9 cellular contexts compared by ENCODE assay signal in genomic region chrX:37746268-37746931, GRCh38. TPM values are rescaled to one million over a fixed set of nuclear protein-coding genes. Genes with fewer than 3 reads are reported as not detected.
DNase-seq lines count a peak whose midpoint lies in the region; ATAC-seq and TF ChIP-seq lines count a peak whose summit lies in the region.
"Had no signal": no experiment of that assay in that cellular context is flagged by ENCODE, and none has a peak within 500 bp of the region (broad histone marks: within the 10 kb centered on the region; RNA-seq: fewer than 3 reads in every experiment).

No MANE protein-coding gene starts in this region.

- H3K27me3 Mint-ChIP-seq in immature natural killer cell (ENCODE audit: low read depth in 3 of 3) = peaks cover 2 to 9% (median 6%) of the 10 kb centered on the region in 3 donors

- H3K27ac Mint-ChIP-seq in immature natural killer cell = peak overlapping the region in 4 of 6 donors; percentile 13 to 70 (median 52)

- H2AFZ ChIP-seq in HCT116 (ENCODE audit: low read depth, low read length, poor library complexity, severe bottlenecking) (no peak overlapping the region), MM.1S (ENCODE audit: low read length) (no peak overlapping the region)

- H3K36me3 Mint-ChIP-seq in immature natural killer cell = no peaks in the 10 kb centered on the region

- POLR2A ChIA-PET in HCT116 (lab: Charles Lee) = no interaction called here

- RAD21 ChIA-PET in HCT116 (lab: Charles Lee; ENCODE audit: low non-redundant PET in 1 of 2, low total read pairs in 2 of 2, uncharacterized antibody in 2 of 2, unreplicated experiment in 2 of 2) = no interaction called here

- H3F3A ChIP-seq in MM.1S (ENCODE audit: insufficient read depth, low read length) = no peaks in the 10 kb centered on the region

- H3K9me2 ChIP-seq in HCT116 (ENCODE audit: insufficient read depth) (no peaks in the 10 kb centered on the region), MM.1S (replicated peaks; ENCODE audit: insufficient read depth, low read length) (no peaks in the 10 kb centered on the region)

- DNase-seq in HCT116 (ENCODE audit: low read depth, low spot score) = no peak
- peak; percentile 24 for DNase-seq in MM.1S
- peak in 2 of 3 donors; percentile 18 to 19 for DNase-seq in immature natural killer cell
- no peak for DNase-seq in epidermal melanocyte (ENCODE audit: insufficient read length, low spot score)
- no peak for DNase-seq in NCI-H1417 treated with DMSO at 0.1 percent for 48 hours (lab: John Stamatoyannopoulos, UW)
- DNase-seq in putamen (ENCODE audit: low spot score) = no peak
- DNase-seq in NCI-H748 treated with DMSO at 0.1 percent for 48 hours (lab: John Stamatoyannopoulos, UW) = no peak

- H4K20me1 ChIP-seq in HCT116 (ENCODE audit: insufficient read depth) = no peaks in the 10 kb centered on the region
- no peaks in the 10 kb centered on the region for H4K20me1 ChIP-seq in MM.1S (ENCODE audit: insufficient read depth, low read length)

- H3K27me3 ChIP-seq in HCT116 (ENCODE audit: insufficient read depth, low read length) (no peaks in the 10 kb centered on the region), MM.1S (replicated peaks; ENCODE audit: insufficient read depth, low read length) (no peaks in the 10 kb centered on the region)

- peaks cover 17 to 19% of the 10 kb centered on the region in 2 donors for H3K4me1 Mint-ChIP-seq in immature natural killer cell

- intact Hi-C loops in HCT116 (cut with micrococcal nuclease) = no loop called here

- peak overlapping the region in 4 of 5 donors; percentile 27 to 66 (median 46) for H3K4me3 Mint-ChIP-seq in immature natural killer cell

- peaks cover 0 to 9% of the 10 kb centered on the region in 2 experiments; a peak in 1 of 4 replicates for H3K4me1 ChIP-seq in HCT116 (ENCODE audit: control insufficient read depth in 1 of 2, insufficient read depth in 2 of 2, low read length in 2 of 2)
- peaks cover 22% of the 10 kb centered on the region for H3K4me1 ChIP-seq in MM.1S (ENCODE audit: low read length)

- BruUV-seq in HCT116 (replicated peaks; lab: Mats Ljungman, UMichigan) = no TSS peak

- ATAC-seq in GM18868 (IDR thresholded peaks at IDR 0.05; ENCODE audit: unreplicated experiment) (peak; percentile 86), HCT116 (peak; percentile 63; the same call in 1 of the 2 replicates)
- ATAC-seq: Panc1 had no signal

- CTCF ChIA-PET in HCT116 (lab: Charles Lee) = interaction anchor here (1.3 to 1.6 kb wide), 2 partner anchors 79 to 420 kb away, joined by 7 to 9 read pairs; no protein-coding TSS in a partner anchor

- H3K9me3 Mint-ChIP-seq in immature natural killer cell = no peaks in the 10 kb centered on the region

- H3K79me2 ChIP-seq in HCT116 (ENCODE audit: insufficient read depth, low read length) = no peaks in the 10 kb centered on the region
- H3K79me2 ChIP-seq in MM.1S (ENCODE audit: low read length) = no peaks in the 10 kb centered on the region

- no peak for TF ChIP-seq POLR2A in HCT116 (IDR thresholded peaks at IDR 0.05; ENCODE audit: borderline replicate concordance, extremely low read depth, insufficient read depth, insufficient read length)

- no peak for TF ChIP-seq CTCF in HCT116 (IDR thresholded peaks at IDR 0.05 in 2 of 3, conservative IDR thresholded peaks at IDR 0.05 in 1 of 3; ENCODE audit: borderline replicate concordance in 1 of 3, insufficient read depth in 1 of 3, low read depth in 2 of 3, low read length in 2 of 3)
- no peak for TF ChIP-seq CTCF in MM.1S (IDR thresholded peaks at IDR 0.05; ENCODE audit: low read length)

- H3K4me2 ChIP-seq in HCT116 (ENCODE audit: low read length) (peak overlapping the region; percentile 2; the same call in 1 of the 2 replicates), MM.1S (ENCODE audit: low read depth, low read length) (no peak overlapping the region)

- H3K9ac ChIP-seq in HCT116 (ENCODE audit: low read length) (no peak overlapping the region), MM.1S (ENCODE audit: low read length) (no peak overlapping the region)

- H3K27ac ChIP-seq in HCT116 (ENCODE audit: low read depth, low read length) = no peak overlapping the region
- peak overlapping the region; percentile 8; the same call in 1 of the 2 replicates for H3K27ac ChIP-seq in MM.1S (ENCODE audit: low read length)

- no peak overlapping the region for H3K4me3 ChIP-seq in HCT116 (replicated peaks in 1 of 2; ENCODE audit: low read depth in 1 of 2, low read length in 2 of 2)
- no peak overlapping the region for H3K4me3 ChIP-seq in MM.1S (ENCODE audit: low read length)

- no peak for TF ChIP-seq RAD21 in HCT116 (IDR thresholded peaks at IDR 0.05; ENCODE audit: low read depth)

- H3K9me3 ChIP-seq in HCT116 (ENCODE audit: control insufficient read depth in 1 of 2, insufficient read depth in 1 of 2, low read depth in 1 of 2, low read length in 2 of 2) (no peaks in the 10 kb centered on the region), MM.1S (replicated peaks; ENCODE audit: insufficient read depth, low read length) (no peaks in the 10 kb centered on the region)

- H3K36me3 ChIP-seq in HCT116 (ENCODE audit: control insufficient read depth in 1 of 2, insufficient read depth in 2 of 2, low read length in 2 of 2) = no peaks in the 10 kb centered on the region
- no peaks in the 10 kb centered on the region for H3K36me3 ChIP-seq in MM.1S (replicated peaks; ENCODE audit: insufficient read depth, low read length)

TF ChIP-seq in HCT116, 20 proteins besides CTCF, POLR2A, EP300 and RAD21:
- no peak for TF ChIP-seq ZNF274 (IDR thresholded peaks at IDR 0.05; ENCODE audit: low read depth, low read length)
- no peak for TF ChIP-seq CBX3 (IDR thresholded peaks at IDR 0.05; ENCODE audit: low read depth)
- TF ChIP-seq ELF1 (IDR thresholded peaks at IDR 0.05; ENCODE audit: borderline replicate concordance, low read depth) = no peak
- TF ChIP-seq, protein P1, sequence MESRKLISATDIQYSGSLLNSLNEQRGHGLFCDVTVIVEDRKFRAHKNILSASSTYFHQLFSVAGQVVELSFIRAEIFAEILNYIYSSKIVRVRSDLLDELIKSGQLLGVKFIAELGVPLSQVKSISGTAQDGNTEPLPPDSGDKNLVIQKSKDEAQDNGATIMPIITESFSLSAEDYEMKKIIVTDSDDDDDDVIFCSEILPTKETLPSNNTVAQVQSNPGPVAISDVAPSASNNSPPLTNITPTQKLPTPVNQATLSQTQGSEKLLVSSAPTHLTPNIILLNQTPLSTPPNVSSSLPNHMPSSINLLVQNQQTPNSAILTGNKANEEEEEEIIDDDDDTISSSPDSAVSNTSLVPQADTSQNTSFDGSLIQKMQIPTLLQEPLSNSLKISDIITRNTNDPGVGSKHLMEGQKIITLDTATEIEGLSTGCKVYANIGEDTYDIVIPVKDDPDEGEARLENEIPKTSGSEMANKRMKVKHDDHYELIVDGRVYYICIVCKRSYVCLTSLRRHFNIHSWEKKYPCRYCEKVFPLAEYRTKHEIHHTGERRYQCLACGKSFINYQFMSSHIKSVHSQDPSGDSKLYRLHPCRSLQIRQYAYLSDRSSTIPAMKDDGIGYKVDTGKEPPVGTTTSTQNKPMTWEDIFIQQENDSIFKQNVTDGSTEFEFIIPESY (IDR thresholded peaks at IDR 0.05; ENCODE audit: extremely low read depth, insufficient replicate concordance, low read length) = no peak

RNA-seq across cellular contexts. Expression of gene CYBB, which starts 33.5 kb away (rescaled TPM):
- total RNA-seq in HCT116 (2021; ENCODE audit: unreplicated experiment) = 0.59 TPM
- 0.10 and 0.25 TPM in 2 replicates for polyA plus RNA-seq in HCT116 (2012)
- polyA plus RNA-seq in immature natural killer cell = 1 to 10 TPM; 1.2 to 4.0 (median 2.3) TPM

Comparison
In these comparisons a context has a peak if more than half of its experiments do, and no peak if none do; other contexts are left out.
1. DNase-seq: peak in MM.1S (single experiment) and immature natural killer cell (2 of 3); none in HCT116 (single experiment), epidermal melanocyte (single experiment), NCI-H1417 treated with DMSO at 0.1 percent for 48 hours (single experiment), putamen (single experiment) and NCI-H748 treated with DMSO at 0.1 percent for 48 hours (single experiment).